In the genomic region with DNA sequence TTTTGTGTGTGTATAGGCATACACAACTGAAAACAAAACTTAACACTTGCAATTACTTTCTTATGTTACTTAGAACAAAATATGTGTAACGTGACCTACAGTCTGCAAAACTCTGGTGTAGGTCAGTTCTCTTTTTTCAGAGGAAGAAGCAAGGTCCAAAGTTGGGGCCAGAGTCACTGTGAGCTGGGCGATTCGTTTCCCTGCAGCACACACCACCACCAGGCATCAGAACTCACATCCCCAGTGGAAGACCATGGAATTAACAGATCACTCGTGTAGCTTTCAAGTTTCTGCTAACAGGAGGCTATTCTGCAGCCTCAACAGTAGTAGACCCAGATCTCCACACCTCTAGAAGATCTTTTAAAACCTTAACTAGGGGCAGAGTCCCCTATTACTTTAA, we compare ENCODE assay signal across 9 cellular contexts. TPM values are rescaled to one million over a fixed set of nuclear protein-coding genes. Genes with fewer than 3 reads are reported as not detected.
A peak's percentile ranks its signal among the peaks of the same experiment; 100 is the strongest.
DNase-seq lines count a peak whose midpoint lies in the region; ATAC-seq and TF ChIP-seq lines count a peak whose summit lies in the region.
"Had no signal": no experiment of that assay in that cellular context is flagged by ENCODE, and none has a peak within 500 bp of the region (broad histone marks: within the 10 kb centered on the region; RNA-seq: fewer than 3 reads in every experiment).

No MANE protein-coding gene starts in this region.

- no peaks in the 10 kb centered on the region for H4K20me1 ChIP-seq in H9 (ENCODE audit: control insufficient read depth, insufficient read depth, insufficient read length)

- H3K4ac ChIP-seq in H9 (ENCODE audit: low read depth, low read length): no peak overlapping the region; the same call in 1 of the 2 replicates

- no peak overlapping the region for H3K27ac ChIP-seq in H9 (ENCODE audit: insufficient read length, low read depth, low read length)
- H3K27ac ChIP-seq in skeletal muscle tissue (ENCODE audit: low read depth, low read length): peak overlapping the region; percentile 63

- intact Hi-C loops in activated T-helper 2 cell treated with anti-CD3 and anti-CD28 coated beads, Interferon-gamma antibody, Interleukin-2, Interleukin-4, amounts not matched to agents 10 μg/mL and 5 μg/mL and 100 μg/mL, durations not matched to agents 14 hours and 24 hours and 36 hours (cut with micrococcal nuclease): no loop called here

- H3K9me3 ChIP-seq in H9 (ENCODE audit: control insufficient read depth, low read depth, low read length): no peaks in the 10 kb centered on the region
- H3K9me3 ChIP-seq in iPS-15b (ENCODE audit: control insufficient read depth, insufficient read depth, low read length): no peaks in the 10 kb centered on the region
- no peaks in the 10 kb centered on the region for H3K9me3 ChIP-seq in skeletal muscle tissue (ENCODE audit: control insufficient read depth in 3 of 3, low read length in 3 of 3)

- H3K14ac ChIP-seq in H9 (ENCODE audit: insufficient read depth, low read length): peak overlapping the region; percentile 38; the same call in 1 of the 2 replicates

- H3K56ac ChIP-seq in H9 (ENCODE audit: insufficient read length, low read depth, low read length): no peak overlapping the region

- no peak overlapping the region for H3T11ph ChIP-seq in H9 (ENCODE audit: low read length)

- no peak overlapping the region for H2BK120ac ChIP-seq in H9 (ENCODE audit: low read depth, low read length, poor library complexity, severe bottlenecking)

- H3K4me1 ChIP-seq in H9 (ENCODE audit: insufficient read depth, low read length) (peaks cover 38% of the 10 kb centered on the region; the same call in 1 of the 2 replicates), iPS-15b (ENCODE audit: control insufficient read depth, insufficient read depth, low read length) (peaks cover 55% of the 10 kb centered on the region), skeletal muscle tissue (ENCODE audit: control insufficient read depth in 3 of 3, insufficient read depth in 3 of 3, low read length in 3 of 3) (peaks cover 81 to 87% (median 84%) of the 10 kb centered on the region in 3 donors)

- peak overlapping the region; percentile 1 to 84 (median 78); a peak in 4 of 7 replicates for H3K27ac Mint-ChIP-seq in H9
- H3K27ac Mint-ChIP-seq in activated T-helper 2 cell treated with anti-CD3 and anti-CD28 coated beads, Interferon-gamma antibody, Interleukin-2, Interleukin-4, amounts not matched to agents 10 μg/mL and 5 μg/mL and 100 μg/mL, durations not matched to agents 14 hours and 24 hours and 36 hours: peak overlapping the region; percentile 74

- no peak overlapping the region for H3K23ac ChIP-seq in H9 (ENCODE audit: insufficient read length, low read depth, low read length)

- DNase-seq in H9: no peak
- no peak for DNase-seq in activated T-helper 2 cell treated with anti-CD3 and anti-CD28 coated beads, Interferon-gamma antibody, Interleukin-2, Interleukin-4, amounts not matched to agents 10 μg/mL and 5 μg/mL and 100 μg/mL, durations not matched to agents 14 hours and 24 hours and 36 hours (ENCODE audit: low spot score)
- DNase-seq in H4 (ENCODE audit: low spot score): no peak
- DNase-seq in HUDEP-2 (lab: John Stamatoyannopoulos, UW; ENCODE audit: unreplicated experiment in 76 of 76): no peak
- DNase-seq: NCI-H187 had no signal

- no peak overlapping the region for H3K4me2 ChIP-seq in H9 (ENCODE audit: insufficient read depth, insufficient read length, low read length)

- no peak overlapping the region for H4K5ac ChIP-seq in H9 (ENCODE audit: insufficient read length, low read depth, low read length)

- H3K4me3 ChIP-seq in iPS-15b (ENCODE audit: low read depth, low read length): peak overlapping the region; percentile 16
- peak overlapping the region; percentile 0 to 65 (median 36) for H3K4me3 ChIP-seq in skeletal muscle tissue (ENCODE audit: low read length in 3 of 3)

- H2AK5ac ChIP-seq in H9 (ENCODE audit: insufficient read length, low read length): no peak overlapping the region

- no peak overlapping the region for H2BK5ac ChIP-seq in H9 (ENCODE audit: insufficient read length, low read length)

- peak overlapping the region; percentile 13 for H3K18ac ChIP-seq in H9 (ENCODE audit: insufficient read length, low read depth, low read length)

- H2BK12ac ChIP-seq in H9 (ENCODE audit: insufficient read length, low read depth, low read length): no peak overlapping the region

- H2BK20ac ChIP-seq in H9 (ENCODE audit: low read depth, low read length, poor library complexity, severe bottlenecking): no peak overlapping the region

- no peaks in the 10 kb centered on the region for H3K27me3 Mint-ChIP-seq in H9 (ENCODE audit: low read depth)
- no peaks in the 10 kb centered on the region for H3K27me3 Mint-ChIP-seq in activated T-helper 2 cell treated with anti-CD3 and anti-CD28 coated beads, Interferon-gamma antibody, Interleukin-2, Interleukin-4, amounts not matched to agents 10 μg/mL and 5 μg/mL and 100 μg/mL, durations not matched to agents 14 hours and 24 hours and 36 hours (ENCODE audit: low read depth)

- no peak overlapping the region for H3K9ac ChIP-seq in H9 (ENCODE audit: extremely low read depth, insufficient read length, low read length)
- H3K9ac ChIP-seq in iPS-15b (ENCODE audit: low read depth, low read length): no peak overlapping the region
- peak overlapping the region; percentile 13 to 72 (median 47) for H3K9ac ChIP-seq in skeletal muscle tissue (ENCODE audit: low read depth in 1 of 3, low read length in 3 of 3)

- H3K23me2 ChIP-seq in H9 (ENCODE audit: insufficient read length, low read depth, low read length, poor library complexity, severe bottlenecking): no peaks in the 10 kb centered on the region

- H3K4me1 Mint-ChIP-seq in H9: peaks cover 92 to 93% of the 10 kb centered on the region in 2 experiments
- H3K4me1 Mint-ChIP-seq in activated T-helper 2 cell treated with anti-CD3 and anti-CD28 coated beads, Interferon-gamma antibody, Interleukin-2, Interleukin-4, amounts not matched to agents 10 μg/mL and 5 μg/mL and 100 μg/mL, durations not matched to agents 14 hours and 24 hours and 36 hours (ENCODE audit: low read depth): peaks cover 90% of the 10 kb centered on the region

- TF ChIP-seq CTCF in H9 (conservative IDR thresholded peaks at IDR 0.05): no peak

- 0 out of 5 replicates have a peak, but pooled peaks cover 0 to 1% of the 10 kb centered on the region in 2 experiments for H3K9me3 Mint-ChIP-seq in H9
- no peaks in the 10 kb centered on the region for H3K9me3 Mint-ChIP-seq in activated T-helper 2 cell treated with anti-CD3 and anti-CD28 coated beads, Interferon-gamma antibody, Interleukin-2, Interleukin-4, amounts not matched to agents 10 μg/mL and 5 μg/mL and 100 μg/mL, durations not matched to agents 14 hours and 24 hours and 36 hours

- peaks cover 22% of the 10 kb centered on the region for H3K79me1 ChIP-seq in H9 (ENCODE audit: insufficient read depth, low read depth, low read length, poor library complexity, severe bottlenecking)

- peaks cover 32% of the 10 kb centered on the region; the same call in 1 of the 2 replicates for H3K79me2 ChIP-seq in H9 (ENCODE audit: insufficient read depth, low read length)

- ATAC-seq in HG02840 (IDR thresholded peaks at IDR 0.05; ENCODE audit: low FRiP score, unreplicated experiment): no peak
- no peak for ATAC-seq in SK-N-SH treated with all-trans-retinoic acid at 6 μM for 48 hours

- H3K27me3 ChIP-seq in H9 (ENCODE audit: insufficient read depth, low read length) (no peaks in the 10 kb centered on the region), iPS-15b (ENCODE audit: control insufficient read depth, insufficient read depth, low read length) (no peaks in the 10 kb centered on the region), skeletal muscle tissue (ENCODE audit: control insufficient read depth in 3 of 3, insufficient read depth in 3 of 3, low read length in 3 of 3) (no peaks in the 10 kb centered on the region)

- H2AFZ ChIP-seq in H9 (ENCODE audit: low read length): no peak overlapping the region

- H2BK15ac ChIP-seq in H9 (ENCODE audit: low read depth, low read length): no peak overlapping the region

- H3K36me3 ChIP-seq in iPS-15b (ENCODE audit: control insufficient read depth, insufficient read depth, low read length): no peaks in the 10 kb centered on the region
- no peaks in the 10 kb centered on the region for H3K36me3 ChIP-seq in skeletal muscle tissue (ENCODE audit: control insufficient read depth in 3 of 3, insufficient read depth in 3 of 3, low read length in 3 of 3)

- WGBS in H9 (ENCODE audit: extremely low coverage, insufficient read length, low lambda C conversion rate): no CpG with 5 or more reads among the region's 4 CpGs

- H4K8ac ChIP-seq in H9 (replicated peaks; ENCODE audit: insufficient read length, low read depth, low read length): no peak overlapping the region

- H3K36me3 Mint-ChIP-seq in H9 (ENCODE audit: insufficient read depth in 1 of 3, low read depth in 3 of 3): peaks cover 2 to 21% (median 13%) of the 10 kb centered on the region in 3 experiments; a peak in 6 of 7 replicates
- H3K36me3 Mint-ChIP-seq in activated T-helper 2 cell treated with anti-CD3 and anti-CD28 coated beads, Interferon-gamma antibody, Interleukin-2, Interleukin-4, amounts not matched to agents 10 μg/mL and 5 μg/mL and 100 μg/mL, durations not matched to agents 14 hours and 24 hours and 36 hours (ENCODE audit: low read depth): peaks cover 59% of the 10 kb centered on the region

- peak overlapping the region in 1 of 2 experiments; percentile 51; a peak in 2 of 5 replicates for H3K4me3 Mint-ChIP-seq in H9
- H3K4me3 Mint-ChIP-seq in activated T-helper 2 cell treated with anti-CD3 and anti-CD28 coated beads, Interferon-gamma antibody, Interleukin-2, Interleukin-4, amounts not matched to agents 10 μg/mL and 5 μg/mL and 100 μg/mL, durations not matched to agents 14 hours and 24 hours and 36 hours (ENCODE audit: low read depth): peak overlapping the region; percentile 64

- no peak overlapping the region for H4K91ac ChIP-seq in H9 (ENCODE audit: insufficient read length, low read depth, low read length)

TF ChIP-seq in SK-N-SH treated with all-trans-retinoic acid at 6 μM for 48 hours, 23 proteins besides CTCF, POLR2A, EP300 and RAD21 (continues in another document):
- TF ChIP-seq ISL1 (CRISPR knock-in tag; IDR thresholded peaks at IDR 0.05) (no peak), ARNTL (CRISPR knock-in tag; IDR thresholded peaks at IDR 0.05; ENCODE audit: borderline replicate concordance, low read depth) (no peak)

RNA-seq across cellular contexts. Expression of gene ANP32A, which starts 25.8 kb away (rescaled TPM):
- total RNA-seq in H9 (2021): 318 and 322 TPM in 2 replicates
- 259 and 265 TPM in 2 replicates for total RNA-seq in activated T-helper 2 cell treated with anti-CD3 and anti-CD28 coated beads, Interferon-gamma antibody, Interleukin-2, Interleukin-4, amounts not matched to agents 10 μg/mL and 5 μg/mL and 100 μg/mL, durations not matched to agents 14 hours and 24 hours and 36 hours
- 65.2 TPM for total RNA-seq in skeletal muscle tissue
- total RNA-seq in H4 (2014; rRNA removed; shearing (Covaris generic)): 93.6 and 151 TPM in 2 replicates

Comparison
In these comparisons a context has a peak if more than half of its experiments do, and no peak if none do; other contexts are left out.
1. H3K9ac ChIP-seq: peak in skeletal muscle tissue (3 of 3); none in H9 (single experiment) and iPS-15b (single experiment).